8 cellular contexts compared by ENCODE assay signal in the genomic region with DNA sequence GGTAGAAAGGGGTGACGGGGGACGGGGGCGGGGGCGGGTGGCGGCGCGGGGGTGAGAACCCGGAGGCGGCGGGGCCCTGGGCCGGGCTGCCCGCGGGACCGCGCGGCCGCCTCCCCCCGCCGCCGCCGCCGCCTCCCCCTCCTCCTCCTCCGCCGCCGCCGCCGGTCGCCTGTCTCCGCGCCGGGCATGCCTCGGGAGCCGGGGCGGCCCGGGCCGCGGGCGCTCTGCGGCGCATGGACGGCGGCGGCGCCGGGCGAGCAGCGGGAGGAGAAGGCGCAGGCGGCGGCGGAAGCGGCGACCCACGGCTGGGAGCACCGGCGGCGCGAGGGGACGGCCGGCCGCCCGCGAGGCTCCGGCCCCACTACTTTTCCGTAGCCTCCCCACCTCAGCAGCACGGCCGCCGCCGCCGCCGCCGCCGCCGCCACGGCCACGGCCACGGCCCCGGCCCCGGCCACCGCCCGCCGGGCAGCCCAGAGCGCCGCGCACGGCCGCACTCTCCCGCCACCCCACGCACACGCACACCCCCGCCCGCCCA. TPM values are rescaled to one million over a fixed set of nuclear protein-coding genes. Genes with fewer than 3 reads are reported as not detected.
A peak's percentile ranks its signal among the peaks of the same experiment; 100 is the strongest.
DNase-seq lines count a peak whose midpoint lies in the region; ATAC-seq, FAIRE-seq and TF ChIP-seq lines count a peak whose summit lies in the region.

NPAS3 (plus strand) TSS at position 161 of the 535 bp plus-strand sequence.

- SMC1A ChIA-PET in GM12878 (lab: Charles Lee; ENCODE audit: uncharacterized antibody, unreplicated experiment) = no interaction called here

- H3K27me3 ChIP-seq in GM06990 (replicated peaks; ENCODE audit: control insufficient read depth, insufficient read depth, low read length) = no peaks in the 10 kb centered on the region; the same call in 1 of the 2 replicates
- peaks cover 2 to 14% of the 10 kb centered on the region in 2 experiments for H3K27me3 ChIP-seq in GM12878 (replicated peaks in 1 of 2; ENCODE audit: control insufficient read depth in 2 of 2, insufficient read depth in 2 of 2, low read length in 1 of 2)
- H3K27me3 ChIP-seq in stomach smooth muscle (ENCODE audit: control insufficient read depth in 1 of 2, insufficient read depth in 2 of 2, low read length in 2 of 2) = no peaks in the 10 kb centered on the region

- H3K4me3 ChIP-seq in GM06990 (replicated peaks; ENCODE audit: low read depth, low read length) = peak within 1 kb of the TSS; percentile 26
- H3K4me3 ChIP-seq in GM12878 = no peak within 1 kb of the TSS; the same call in 1 of the 2 replicates
- H3K4me3 ChIP-seq in kidney (ENCODE audit: low read length in 2 of 2) = peak within 1 kb of the TSS; percentile 54 to 59
- peak within 1 kb of the TSS; percentile 74 to 88 for H3K4me3 ChIP-seq in stomach smooth muscle (ENCODE audit: low read length in 2 of 2)

- TF ChIP-seq CTCF in GM06990 (IDR thresholded peaks at IDR 0.05; ENCODE audit: insufficient read depth, low read length, poor library complexity, severe bottlenecking) (no peak), GM12878 (IDR thresholded peaks at IDR 0.05 in 2 of 3, conservative IDR thresholded peaks at IDR 0.05 in 1 of 3; ENCODE audit: control insufficient read depth in 2 of 3, extremely low read depth in 1 of 3, insufficient read depth in 1 of 3, low read depth in 3 of 3, low read length in 3 of 3) (no peak), kidney (IDR thresholded peaks at IDR 0.05; ENCODE audit: borderline replicate concordance, extremely low read depth, insufficient read depth) (no peak)

- no peaks in the 10 kb centered on the region for H3K36me3 ChIP-seq in GM06990 (ENCODE audit: control insufficient read depth, insufficient read depth, low read length)
- H3K36me3 ChIP-seq in GM12878 (ENCODE audit: control insufficient read depth in 2 of 2, insufficient read depth in 2 of 2, low read length in 1 of 2) = no peaks in the 10 kb centered on the region
- no peaks in the 10 kb centered on the region for H3K36me3 ChIP-seq in kidney (ENCODE audit: control insufficient read depth in 1 of 2, insufficient read depth in 2 of 2, low read length in 2 of 2)
- no peaks in the 10 kb centered on the region for H3K36me3 ChIP-seq in stomach smooth muscle (ENCODE audit: control insufficient read depth in 2 of 2, insufficient read depth in 2 of 2, low read length in 2 of 2)

- peak within 1 kb of the TSS; percentile 25; the same call in 1 of the 2 replicates for H3K4me2 ChIP-seq in GM12878 (ENCODE audit: control insufficient read depth, insufficient read depth)

- no peak within 1 kb of the TSS for H3K9ac ChIP-seq in GM12878 (ENCODE audit: control insufficient read depth, insufficient read depth, low read length)
- H3K9ac ChIP-seq in kidney (ENCODE audit: low read length in 2 of 2) = peak within 1 kb of the TSS in 1 of 2 donors; percentile 64
- H3K9ac ChIP-seq in stomach smooth muscle (ENCODE audit: low read length in 2 of 2) = peak within 1 kb of the TSS; percentile 62 to 88

- WGBS in GM12878 (ENCODE audit: insufficient coverage, insufficient replicate concordance, low lambda C conversion rate, missing lambda C conversion rate) = 2% methylated on average over 43 of the region's 92 CpGs

- H3K27ac ChIP-seq in GM12878 (ENCODE audit: control insufficient read depth, insufficient read depth) (no peak within 1 kb of the TSS), kidney (ENCODE audit: low read depth in 2 of 2, low read length in 2 of 2) (peak within 1 kb of the TSS; percentile 47), stomach smooth muscle (ENCODE audit: low read length) (peak within 1 kb of the TSS; percentile 83)

- no peak for TF ChIP-seq RAD21 in GM12878 (IDR thresholded peaks at IDR 0.05; ENCODE audit: insufficient read depth, low read depth, low read length)

- no peak for TF ChIP-seq POLR2A in GM12878 (IDR thresholded peaks at IDR 0.05; ENCODE audit: low read depth, low read length)

- H2AFZ ChIP-seq in GM12878 (ENCODE audit: control insufficient read depth, low read depth, low read length) = no peak within 1 kb of the TSS; the same call in 1 of the 2 replicates

- intact Hi-C loops in GM12878 (cut with micrococcal nuclease; ENCODE audit: unreplicated experiment) (no loop called here), kidney (cut with DNase I) (no loop called here)

- no peaks in the 10 kb centered on the region for H4K20me1 ChIP-seq in GM12878 (ENCODE audit: control insufficient read depth, insufficient read depth)

- H3K4me1 ChIP-seq in GM12878 (ENCODE audit: control insufficient read depth, insufficient read depth, low read length) = no peaks in the 10 kb centered on the region
- H3K4me1 ChIP-seq in kidney (ENCODE audit: control insufficient read depth in 1 of 2, insufficient read depth in 1 of 2, low read depth in 1 of 2, low read length in 2 of 2) = peaks cover 0 to 13% of the 10 kb centered on the region in 2 donors
- H3K4me1 ChIP-seq in stomach smooth muscle (ENCODE audit: control insufficient read depth, insufficient read depth, low read length) = peaks cover 15% of the 10 kb centered on the region

- BruUV-seq in GM12878 (replicated peaks; lab: Mats Ljungman, UMichigan) = no TSS peak

- RAD21 ChIA-PET in GM12878 (lab: Charles Lee; ENCODE audit: unreplicated experiment) = no interaction called here

- H3K9me3 ChIP-seq in GM12878 (replicated peaks; ENCODE audit: control insufficient read depth, insufficient read depth, low read length) (no peaks in the 10 kb centered on the region), kidney (ENCODE audit: control insufficient read depth in 1 of 2, low read length in 2 of 2) (no peaks in the 10 kb centered on the region), stomach smooth muscle (ENCODE audit: control insufficient read depth in 2 of 2, low read length in 2 of 2) (no peaks in the 10 kb centered on the region)

- CTCF ChIA-PET in GM12878 (lab: Yijun Ruan, JAX) = no interaction called here

- H3K79me2 ChIP-seq in GM12878 (ENCODE audit: control insufficient read depth, insufficient read depth, low read length) = no peaks in the 10 kb centered on the region

- no peak for DNase-seq in GM06990 (ENCODE audit: extremely low read depth, insufficient read length)
- DNase-seq in GM12878 (ENCODE audit: low read depth, low spot score) = no peak
- DNase-seq in kidney = peak; percentile 69
- DNase-seq in NOMO-1 treated with dmso at 0.1 percent for 144 hours (lab: John Stamatoyannopoulos, UW; ENCODE audit: unreplicated experiment) = no peak
- DNase-seq in glomerular visceral epithelial cell (ENCODE audit: extremely low spot score) = no peak

- TF ChIP-seq EP300 in GM12878 (IDR thresholded peaks at IDR 0.05; ENCODE audit: borderline replicate concordance in 1 of 2, control insufficient read depth in 1 of 2, low read depth in 2 of 2, low read length in 2 of 2) = no peak

- ATAC-seq in HG02798 (IDR thresholded peaks at IDR 0.05; ENCODE audit: poor library complexity, unreplicated experiment) (peak; percentile 48), GM12878 (no peak), GM21717 (IDR thresholded peaks at IDR 0.05; ENCODE audit: unreplicated experiment) (no peak)

- FAIRE-seq in GM12878 (lab: Jason Lieb, UNC) = no peak
- FAIRE-seq in kidney (lab: Jason Lieb, UNC) = no peak

- in situ Hi-C loops in GM12878 (cut with MboI) = no loop called here

- POLR2A ChIA-PET in GM12878 (lab: Charles Lee) = no interaction called here

TF ChIP-seq in GM12878, 131 proteins besides CTCF, POLR2A, EP300 and RAD21:
- TF ChIP-seq ZSCAN29 (IDR thresholded peaks at IDR 0.05) (no peak), BMI1 (IDR thresholded peaks at IDR 0.05; ENCODE audit: borderline replicate concordance) (no peak), E2F4 (IDR thresholded peaks at IDR 0.05; ENCODE audit: low read depth, low read length) (no peak), EZH2 (IDR thresholded peaks at IDR 0.05; ENCODE audit: borderline replicate concordance, control insufficient read depth, low read depth, low read length) (no peak), NR2C2 (IDR thresholded peaks at IDR 0.05; ENCODE audit: borderline replicate concordance, control insufficient read depth, insufficient read length, low read depth) (no peak), PAX5 (IDR thresholded peaks at IDR 0.05; ENCODE audit: borderline replicate concordance, low read depth, low read length) (no peak), SUZ12 (IDR thresholded peaks at IDR 0.05; ENCODE audit: unreplicated experiment) (no peak)

RNA-seq across cellular contexts. Expression of gene NPAS3, which starts in this region (rescaled TPM):
- 0.24 and 0.33 TPM in 2 replicates for total RNA-seq in GM12878 (2013; cell fraction: nucleolus; rRNA removed)
- total RNA-seq in GM12878 (2014; rRNA removed) = under 0.01 TPM in 1 of 2 replicates, not detected in the other
- 0.05 TPM in 1 of 2 replicates, not detected in the other for total RNA-seq in GM12878 (2014; rRNA removed; fragmentation: Illumina TruSeq; extraction: Trizol)
- not detected in 2 replicates for total RNA-seq in GM12878 (2021)
- not detected for polyA plus RNA-seq in GM12878 (2011; ENCODE audit: low read depth)
- polyA plus RNA-seq in GM12878 (2011; rRNA removed) = 2.7 and 3.3 TPM in 2 replicates
- polyA plus RNA-seq in GM12878 (2011; cell fraction: cytosol; rRNA removed) = 1.5 TPM in 2 replicates
- 2.1 and 4.0 TPM in 2 replicates for polyA plus RNA-seq in GM12878 (2011; cell fraction: nucleus; rRNA removed)
- 0.03 TPM in 1 of 2 replicates, not detected in the other for polyA plus RNA-seq in GM12878 (2012)
- not detected in 2 replicates for polyA plus RNA-seq in GM12878 (2014; fragmentation: Illumina TruSeq; extraction: Trizol)
- polyA plus RNA-seq in GM12878 (2014; fragmentation: Nextera tagmentation; extraction: Ambion mirVana) = under 1 TPM in 1 of 2 experiments, not detected in 1; 0.02 TPM
- polyA plus RNA-seq in GM12878 (2014; rRNA removed) = 0.03 and 0.04 TPM in 2 replicates
- polyA plus RNA-seq in GM12878 (2016; fragmentation: Nextera tagmentation; extraction: Ambion mirVana) = not detected
- 3.3 and 6.5 TPM in 2 replicates for polyA minus RNA-seq in GM12878 (2011; rRNA and poly(A)+ RNA removed)
- polyA minus RNA-seq in GM12878 (2011; cell fraction: cytosol; rRNA and poly(A)+ RNA removed) = 1.7 and 2.3 TPM in 2 replicates
- polyA minus RNA-seq in GM12878 (2011; cell fraction: nucleus; rRNA and poly(A)+ RNA removed) = 9.4 and 11.2 TPM in 2 replicates
- total RNA-seq in kidney = 5.0 TPM
- 0.82 TPM for polyA plus RNA-seq in kidney (ENCODE audit: insufficient read depth, low read depth, low replicate concordance)
